10 cellular contexts compared by ENCODE assay signal in the genomic region with DNA sequence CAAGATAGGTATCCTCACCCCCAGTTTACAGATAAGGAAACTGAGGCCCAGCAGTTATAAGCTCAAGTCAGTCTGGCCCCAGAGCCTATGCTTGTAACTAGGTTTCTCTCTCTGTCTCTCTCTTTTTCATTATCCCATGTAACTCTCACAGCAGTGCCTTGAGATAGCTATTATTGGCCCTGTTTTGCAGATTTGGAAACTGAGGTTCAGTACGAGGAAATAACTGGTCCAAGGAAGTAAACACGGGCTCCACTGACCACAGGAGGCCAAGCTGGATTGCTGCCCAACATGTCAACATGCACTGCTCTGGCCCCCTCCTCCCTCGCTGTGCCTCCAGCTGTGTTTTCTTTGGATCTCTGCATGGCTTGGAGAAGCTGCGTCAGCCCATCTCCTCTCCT. TPM values are rescaled to one million over a fixed set of nuclear protein-coding genes. Genes with fewer than 3 reads are reported as not detected.
DNase-seq lines count a peak whose midpoint lies in the region; ATAC-seq and TF ChIP-seq lines count a peak whose summit lies in the region.
"Had no signal": no experiment of that assay in that cellular context is flagged by ENCODE, and none has a peak within 500 bp of the region (broad histone marks: within the 10 kb centered on the region; RNA-seq: fewer than 3 reads in every experiment).

No MANE protein-coding gene starts in this region.

- H3K27me3 ChIP-seq in adipocyte (replicated peaks; ENCODE audit: control insufficient read depth, insufficient read depth, low read length) (no peaks in the 10 kb centered on the region), fibroblast of lung (ENCODE audit: control insufficient read depth, insufficient read depth, low read length) (no peaks in the 10 kb centered on the region), muscle layer of duodenum (ENCODE audit: low read depth, low read length) (no peaks in the 10 kb centered on the region), upper lobe of right lung (no peaks in the 10 kb centered on the region)

- H3K9ac ChIP-seq in adipocyte (ENCODE audit: low read length) (peak overlapping the region; percentile 66), fibroblast of lung (ENCODE audit: insufficient read depth, low read length) (no peak overlapping the region)

- TF ChIP-seq CTCF in fibroblast of lung (conservative IDR thresholded peaks at IDR 0.05 in 1 of 2, IDR thresholded peaks at IDR 0.05 in 1 of 2; ENCODE audit: low read depth in 1 of 2, low read length in 2 of 2), result no peak
- no peak for TF ChIP-seq CTCF in upper lobe of right lung (IDR thresholded peaks at IDR 0.05)

- no peak overlapping the region for H2AFZ ChIP-seq in fibroblast of lung (ENCODE audit: low read length)

- no peaks in the 10 kb centered on the region for H4K20me1 ChIP-seq in fibroblast of lung (ENCODE audit: control insufficient read depth, extremely low read depth, insufficient read depth, low read length)

- DNase-seq in adipocyte (ENCODE audit: low read depth) (peak; percentile 47), fibroblast of lung (ENCODE audit: low read depth in 2 of 2) (peak; percentile 85 to 97), upper lobe of right lung (no peak), NOMO-1 treated with dmso at 0.1 percent for 144 hours (lab: John Stamatoyannopoulos, UW; ENCODE audit: unreplicated experiment) (no peak), DMS 273 (lab: John Stamatoyannopoulos, UW; ENCODE audit: unreplicated experiment) (no peak)
- DNase-seq: DMS153, NCI-H345 had no signal

- ATAC-seq in upper lobe of right lung, result no peak
- no peak for ATAC-seq in HG03457 (IDR thresholded peaks at IDR 0.05; ENCODE audit: unreplicated experiment)

- H3K27ac ChIP-seq in fibroblast of lung (ENCODE audit: insufficient read depth, low read length) (peak overlapping the region; percentile 6), muscle layer of duodenum (ENCODE audit: low read length) (peak overlapping the region; percentile 36), upper lobe of right lung (peak overlapping the region; percentile 67)
- H3K27ac ChIP-seq: SK-N-MC had no signal

- H3K36me3 ChIP-seq in adipocyte (ENCODE audit: control insufficient read depth, insufficient read depth, low read length, severe bottlenecking) (no peaks in the 10 kb centered on the region), fibroblast of lung (ENCODE audit: control insufficient read depth, insufficient read depth, low read length) (no peaks in the 10 kb centered on the region), muscle layer of duodenum (ENCODE audit: control insufficient read depth in 1 of 2, insufficient read depth in 2 of 2, low read length in 2 of 2) (no peaks in the 10 kb centered on the region), upper lobe of right lung (no peaks in the 10 kb centered on the region)

- H3K79me2 ChIP-seq in fibroblast of lung (ENCODE audit: control insufficient read depth, insufficient read depth, low read length), result no peaks in the 10 kb centered on the region

- peak overlapping the region; percentile 23 for H3K4me2 ChIP-seq in fibroblast of lung (ENCODE audit: extremely low read depth, insufficient read depth, low read length)

- H3K4me3 ChIP-seq in adipocyte (ENCODE audit: low read length) (no peak overlapping the region), fibroblast of lung (replicated peaks in 1 of 4; ENCODE audit: control extremely low read depth in 1 of 4, insufficient read depth in 1 of 4, low read depth in 3 of 4, low read length in 4 of 4) (no peak overlapping the region), muscle layer of duodenum (ENCODE audit: low read depth in 1 of 2, low read length in 2 of 2) (no peak overlapping the region), upper lobe of right lung (no peak overlapping the region)
- H3K4me3 ChIP-seq: SK-N-MC had no signal

- H3K4me1 ChIP-seq in adipocyte (ENCODE audit: control insufficient read depth, insufficient read depth, low read length), result peaks cover 49% of the 10 kb centered on the region
- peaks cover 25% of the 10 kb centered on the region for H3K4me1 ChIP-seq in fibroblast of lung (ENCODE audit: control insufficient read depth, extremely low read depth, insufficient read depth, low read length)
- peaks cover 5 to 21% of the 10 kb centered on the region in 2 donors for H3K4me1 ChIP-seq in muscle layer of duodenum (ENCODE audit: control insufficient read depth in 1 of 2, insufficient read depth in 2 of 2, low read length in 2 of 2)
- H3K4me1 ChIP-seq in upper lobe of right lung, result peaks cover 47% of the 10 kb centered on the region

- H3K9me3 ChIP-seq in adipocyte (ENCODE audit: control insufficient read depth, low read length), result no peaks in the 10 kb centered on the region
- H3K9me3 ChIP-seq in fibroblast of lung (ENCODE audit: control insufficient read depth, insufficient read depth, low read depth, low read length), result no peaks in the 10 kb centered on the region
- no peaks in the 10 kb centered on the region for H3K9me3 ChIP-seq in muscle layer of duodenum (ENCODE audit: control insufficient read depth in 1 of 2, low read length in 2 of 2)
- H3K9me3 ChIP-seq in upper lobe of right lung, result no peaks in the 10 kb centered on the region

- intact Hi-C loops in upper lobe of right lung (cut with DNase I), result no loop called here

RNA-seq across cellular contexts. Expression of gene PLTP, which starts 7.6 kb away (rescaled TPM):
- 110 and 132 TPM in 2 replicates for total RNA-seq in fibroblast of lung
- polyA plus RNA-seq in fibroblast of lung, result 28.5 and 63.1 TPM in 2 replicates
- polyA plus RNA-seq in fibroblast of lung (2012), result 36.1 and 77.6 TPM in 2 replicates
- 64.5 and 131 TPM in 2 replicates for polyA minus RNA-seq in fibroblast of lung (ENCODE audit: low replicate concordance)
- 65.9 TPM for total RNA-seq in upper lobe of right lung

RNA-seq across cellular contexts. Expression of gene PCIF1, which starts 14.9 kb away (rescaled TPM):
- total RNA-seq in fibroblast of lung (6.7 and 9.9 TPM in 2 replicates), upper lobe of right lung (43.1 TPM)
- 16.0 and 18.5 TPM in 2 replicates for polyA plus RNA-seq in fibroblast of lung
- polyA plus RNA-seq in fibroblast of lung (2012), result 20.7 and 25.8 TPM in 2 replicates
- polyA minus RNA-seq in fibroblast of lung (ENCODE audit: low replicate concordance), result 67.9 and 99.2 TPM in 2 replicates

RNA-seq across cellular contexts. Expression of gene CTSA, which starts 28.4 kb away (rescaled TPM):
- total RNA-seq in fibroblast of lung (104 and 116 TPM in 2 replicates), upper lobe of right lung (164 TPM)
- 364 and 413 TPM in 2 replicates for polyA plus RNA-seq in fibroblast of lung
- 279 and 286 TPM in 2 replicates for polyA plus RNA-seq in fibroblast of lung (2012)
- 302 and 333 TPM in 2 replicates for polyA minus RNA-seq in fibroblast of lung (ENCODE audit: low replicate concordance)

RNA-seq across cellular contexts. Expression of gene NEURL2, which starts 28.5 kb away (rescaled TPM):
- total RNA-seq in fibroblast of lung (7.1 and 8.0 TPM in 2 replicates), upper lobe of right lung (2.8 TPM)
- 0.75 and 0.77 TPM in 2 replicates for polyA plus RNA-seq in fibroblast of lung
- 2.0 and 2.1 TPM in 2 replicates for polyA plus RNA-seq in fibroblast of lung (2012)
- polyA minus RNA-seq in fibroblast of lung (ENCODE audit: low replicate concordance), result 0.31 TPM in 1 of 2 replicates, not detected in the other

RNA-seq across cellular contexts. Expression of gene SPATA25, which starts 32.1 kb away (rescaled TPM):
- total RNA-seq in fibroblast of lung (1.5 and 3.6 TPM in 2 replicates), upper lobe of right lung (1.3 TPM)
- 0.11 and 0.19 TPM in 2 replicates for polyA plus RNA-seq in fibroblast of lung
- polyA plus RNA-seq in fibroblast of lung (2012), result 0.22 and 0.69 TPM in 2 replicates
- polyA minus RNA-seq in fibroblast of lung (ENCODE audit: low replicate concordance), result 0.37 TPM in 1 of 2 replicates, not detected in the other

Comparison
In these comparisons a context has a peak if more than half of its experiments do, and no peak if none do; other contexts are left out.
1. DNase-seq: peak in adipocyte (single experiment) and fibroblast of lung (2 of 2); none in upper lobe of right lung (single experiment), NOMO-1 treated with dmso at 0.1 percent for 144 hours (single experiment) and DMS 273 (single experiment).
2. H3K27ac ChIP-seq: peak in every context shown above with its lines; median percentile 67 in upper lobe of right lung; 36 in muscle layer of duodenum; 6 in fibroblast of lung.